ENCODE assay signal across 20 cellular contexts in the genomic region with DNA sequence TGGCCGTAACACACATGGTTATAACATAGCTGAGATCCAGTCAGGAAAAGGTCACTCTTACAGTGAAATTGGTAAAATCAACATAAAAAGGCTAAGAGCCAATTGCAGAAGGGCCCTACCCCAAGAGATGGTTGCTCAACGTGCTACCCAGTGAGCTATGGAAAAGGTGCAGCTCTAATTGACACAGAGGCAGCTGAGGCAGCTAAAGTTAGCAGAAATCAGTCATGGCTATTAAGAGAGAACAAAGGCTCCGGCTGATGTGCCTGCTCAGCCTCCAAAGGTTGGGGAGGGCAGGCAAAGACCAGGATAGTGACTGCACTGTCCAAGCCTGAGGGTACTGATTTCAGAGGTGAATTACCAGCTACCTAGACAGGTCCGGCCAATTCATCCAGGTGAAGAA.
A peak's percentile ranks its signal among the peaks of the same experiment; 100 is the strongest.
DNase-seq lines count a peak whose midpoint lies in the region; ATAC-seq and TF ChIP-seq lines count a peak whose summit lies in the region.
"Had no signal": no experiment of that assay in that cellular context is flagged by ENCODE, and none has a peak within 500 bp of the region (broad histone marks: within the 10 kb centered on the region; RNA-seq: fewer than 3 reads in every experiment).

No MANE protein-coding gene starts in this region.

- no peaks in the 10 kb centered on the region for H3K4me1 ChIP-seq in Peyer's patch

- H3K27me3 Mint-ChIP-seq in effector memory CD8-positive, alpha-beta T cell: no peaks in the 10 kb centered on the region
- H3K27me3 Mint-ChIP-seq in stimulated activated naive CD8-positive, alpha-beta T cell treated with anti-CD3 and anti-CD28 coated beads, Interleukin-15, amount 100 ng/mL, for 72 hours: no peaks in the 10 kb centered on the region

- H3K9me3 Mint-ChIP-seq in effector memory CD8-positive, alpha-beta T cell: no peaks in the 10 kb centered on the region
- peaks cover 5 to 7% of the 10 kb centered on the region in 2 donors for H3K9me3 Mint-ChIP-seq in stimulated activated naive CD8-positive, alpha-beta T cell treated with anti-CD3 and anti-CD28 coated beads, Interleukin-15, amount 100 ng/mL, for 72 hours
- H3K9me3 Mint-ChIP-seq: GM23338 had no signal

- peaks cover 26 to 29% of the 10 kb centered on the region in 2 donors for H3K4me1 Mint-ChIP-seq in effector memory CD8-positive, alpha-beta T cell (ENCODE audit: low read depth in 2 of 2)
- H3K4me1 Mint-ChIP-seq in stimulated activated naive CD8-positive, alpha-beta T cell treated with anti-CD3 and anti-CD28 coated beads, Interleukin-15, amount 100 ng/mL, for 72 hours: peaks cover 24% of the 10 kb centered on the region
- H3K4me1 Mint-ChIP-seq: GM23338 had no signal

- no peak overlapping the region for H3K4me3 Mint-ChIP-seq in effector memory CD8-positive, alpha-beta T cell
- no peak overlapping the region for H3K4me3 Mint-ChIP-seq in stimulated activated naive CD8-positive, alpha-beta T cell treated with anti-CD3 and anti-CD28 coated beads, Interleukin-15, amount 100 ng/mL, for 72 hours
- H3K4me3 Mint-ChIP-seq: GM23338 had no signal

- H3K4me3 ChIP-seq in Peyer's patch: no peak overlapping the region
- H3K4me3 ChIP-seq: GM23338 had no signal

- H3K27ac ChIP-seq in Peyer's patch: no peak overlapping the region
- H3K27ac ChIP-seq: C4-2B had no signal

- TF ChIP-seq POLR2A in Peyer's patch (IDR thresholded peaks at IDR 0.05): no peak

- no peak for TF ChIP-seq CTCF in Peyer's patch (IDR thresholded peaks at IDR 0.05)

- peak; percentile 68 for DNase-seq in ELF-1 (ENCODE audit: low read depth, low spot score)
- peak; percentile 13 for DNase-seq in NCI-H146 treated with DMSO at 0.1 percent for 48 hours (lab: John Stamatoyannopoulos, UW; ENCODE audit: unreplicated experiment)
- no peak for DNase-seq in effector memory CD8-positive, alpha-beta T cell
- peak; percentile 15 for DNase-seq in renal cortical epithelial cell (ENCODE audit: low read depth)
- DNase-seq in stimulated activated naive CD8-positive, alpha-beta T cell treated with anti-CD3 and anti-CD28 coated beads, Interleukin-15, amount 100 ng/mL, for 72 hours: no peak
- no peak for DNase-seq in Peyer's patch
- no peak for DNase-seq in effector CD4-positive, alpha-beta T cell
- DNase-seq: ACHN, DMS 273 treated with DMSO at 0.1 percent for 48 hours, GDM1, HCEC 1CT, KBM-7, NCI-H2029, NCI-H446 treated with DMSO at 0.1 percent for 48 hours, NCI-H748 treated with DMSO at 0.1 percent for 48 hours, RPMI8226, SIG-M5 had no signal

- H3K9me3 ChIP-seq in Peyer's patch: no peaks in the 10 kb centered on the region

- peaks cover 0 to 85% (median 0%) of the 10 kb centered on the region in 3 donors for H3K36me3 ChIP-seq in Peyer's patch

- peaks cover 69% of the 10 kb centered on the region for H3K36me3 Mint-ChIP-seq in effector memory CD8-positive, alpha-beta T cell (ENCODE audit: insufficient read depth)

- no peaks in the 10 kb centered on the region for H3K27me3 ChIP-seq in Peyer's patch

- peak overlapping the region; percentile 81 to 93 for H3K27ac Mint-ChIP-seq in effector memory CD8-positive, alpha-beta T cell
- H3K27ac Mint-ChIP-seq in stimulated activated naive CD8-positive, alpha-beta T cell treated with anti-CD3 and anti-CD28 coated beads, Interleukin-15, amount 100 ng/mL, for 72 hours: no peak overlapping the region
- H3K27ac Mint-ChIP-seq: GM23338 had no signal

- no peak for ATAC-seq in effector memory CD8-positive, alpha-beta T cell (replicated peaks)
- ATAC-seq in stimulated activated naive CD8-positive, alpha-beta T cell treated with anti-CD3 and anti-CD28 coated beads, Interleukin-15, amount 100 ng/mL, for 72 hours: no peak
- ATAC-seq in HG03175 (IDR thresholded peaks at IDR 0.05; ENCODE audit: unreplicated experiment): no peak
- ATAC-seq: GM23338 had no signal

Comparison
In these comparisons a context has a peak if more than half of its experiments do, and no peak if none do; other contexts are left out.
1. DNase-seq: peak in ELF-1 (single experiment), NCI-H146 treated with DMSO at 0.1 percent for 48 hours (single experiment) and renal cortical epithelial cell (single experiment); none in effector memory CD8-positive, alpha-beta T cell (0 of 3), stimulated activated naive CD8-positive, alpha-beta T cell treated with anti-CD3 and anti-CD28 coated beads, Interleukin-15, amount 100 ng/mL, for 72 hours (0 of 2), Peyer's patch (0 of 3) and effector CD4-positive, alpha-beta T cell (single experiment).
2. H3K27ac Mint-ChIP-seq: peak in effector memory CD8-positive, alpha-beta T cell (2 of 2); none in stimulated activated naive CD8-positive, alpha-beta T cell treated with anti-CD3 and anti-CD28 coated beads, Interleukin-15, amount 100 ng/mL, for 72 hours (0 of 2).